ENCODE assay signal across 24 cellular contexts in genomic region chr11:113457784-113458183, GRCh38. TPM values are rescaled to one million over a fixed set of nuclear protein-coding genes. Genes with fewer than 3 reads are reported as not detected.
A peak's percentile ranks its signal among the peaks of the same experiment; 100 is the strongest.
DNase-seq lines count a peak whose midpoint lies in the region.
"Had no signal": no experiment of that assay in that cellular context is flagged by ENCODE, and none has a peak within 500 bp of the region (broad histone marks: within the 10 kb centered on the region; RNA-seq: fewer than 3 reads in every experiment).

No MANE protein-coding gene starts in this region.

- no peaks in the 10 kb centered on the region for H3K9me2 ChIP-seq in Karpas-422 (replicated peaks; ENCODE audit: insufficient read depth, low read length)

- peak overlapping the region; percentile 9 for H2BK5ac ChIP-seq in trophoblast cell (ENCODE audit: low read depth, low read length, poor library complexity)

- H3K18ac ChIP-seq in trophoblast cell (ENCODE audit: low read length), result no peak overlapping the region

- H3K4me3 ChIP-seq in trophoblast cell (ENCODE audit: low read depth, low read length), result no peak overlapping the region
- H3K4me3 ChIP-seq in Karpas-422 (ENCODE audit: low read length), result no peak overlapping the region
- H3K4me3 ChIP-seq: adrenal gland, gastrocnemius medialis, left ventricle myocardium inferior, right atrium auricular region, SK-N-MC, thoracic aorta had no signal

- H3K23ac ChIP-seq in trophoblast cell (ENCODE audit: low read length), result no peak overlapping the region

- no peaks in the 10 kb centered on the region for H3K9me3 ChIP-seq in trophoblast cell (ENCODE audit: insufficient read depth, low read depth, low read length)
- H3K9me3 ChIP-seq in Karpas-422 (ENCODE audit: low read length), result no peaks in the 10 kb centered on the region
- H3K9me3 ChIP-seq: adrenal gland, gastrocnemius medialis, left ventricle myocardium inferior, right atrium auricular region, thoracic aorta had no signal

- no CpG with 5 or more reads among the region's 2 CpGs for WGBS in trophoblast cell (ENCODE audit: extremely low coverage, insufficient coverage, insufficient read length)

- no peak overlapping the region for H3K14ac ChIP-seq in trophoblast cell (ENCODE audit: low read length)

- no peak overlapping the region for H3K9ac ChIP-seq in trophoblast cell (ENCODE audit: low read length)
- no peak overlapping the region for H3K9ac ChIP-seq in Karpas-422 (ENCODE audit: low read length)

- DNase-seq in DMS79 treated with DMSO at 0.1 percent for 48 hours (lab: John Stamatoyannopoulos, UW) (peak; percentile 33), DMS79 (lab: John Stamatoyannopoulos, UW) (no peak), NCI-H2171 (lab: John Stamatoyannopoulos, UW) (peak; percentile 47), caudate nucleus (lab: John Stamatoyannopoulos, UW) (no peak), trophoblast cell (peak in 1 of 2 donors; percentile 20), AG08396 (ENCODE audit: low spot score) (no peak), SHP77 treated with DMSO at 0.1 percent for 48 hours (lab: John Stamatoyannopoulos, UW) (no peak), Karpas-422 (no peak)
- DNase-seq: activated CD4-positive, alpha-beta T cell treated with anti-CD3 and anti-CD28 coated beads for 36 hours; activated CD8-positive, alpha-beta memory T cell treated with anti-CD3 and anti-CD28 coated beads, Interleukin-2, amount 10 ng/mL, durations not matched to agents 7 days and 5 days; dermis blood vessel endothelial cell; gastrocnemius medialis; left ventricle myocardium inferior; NCI-H774; stimulated activated CD4-positive, alpha-beta T cell treated with anti-CD3 and anti-CD28 coated beads, Interleukin-15, amount 100 ng/mL, for 24 hours had no signal

- no peaks in the 10 kb centered on the region for H3K27me3 ChIP-seq in trophoblast cell (ENCODE audit: insufficient read depth, low read length)
- H3K27me3 ChIP-seq in Karpas-422 (ENCODE audit: low read length), result no peaks in the 10 kb centered on the region
- H3K27me3 ChIP-seq: adrenal gland, gastrocnemius medialis, right atrium auricular region had no signal

- no peak overlapping the region for H2AK5ac ChIP-seq in trophoblast cell (ENCODE audit: low read length)

- H3K4me2 ChIP-seq in trophoblast cell (ENCODE audit: low read length) (no peak overlapping the region), Karpas-422 (ENCODE audit: low read depth, low read length, poor library complexity, severe bottlenecking) (no peak overlapping the region)

- no peaks in the 10 kb centered on the region for H4K20me1 ChIP-seq in Karpas-422 (ENCODE audit: insufficient read depth, low read depth, low read length)

- H3K79me2 ChIP-seq in trophoblast cell (ENCODE audit: control insufficient read depth, insufficient read depth, low read length, poor library complexity) (no peaks in the 10 kb centered on the region), Karpas-422 (ENCODE audit: low read length) (no peaks in the 10 kb centered on the region)

- no peak overlapping the region for H3K4ac ChIP-seq in trophoblast cell (ENCODE audit: low read depth, low read length)

- H2BK120ac ChIP-seq in trophoblast cell (ENCODE audit: insufficient read depth, low read length, poor library complexity), result no peak overlapping the region

- H3K79me1 ChIP-seq in trophoblast cell (ENCODE audit: low read length), result peaks cover 2% of the 10 kb centered on the region

- peak overlapping the region; percentile 18 for H2BK12ac ChIP-seq in trophoblast cell (ENCODE audit: low read length)

- no peak overlapping the region for H4K12ac ChIP-seq in trophoblast cell (ENCODE audit: low read depth, low read length)

- H2AFZ ChIP-seq in trophoblast cell (ENCODE audit: insufficient read depth, low read length, poor library complexity), result no peak overlapping the region
- H2AFZ ChIP-seq in Karpas-422 (ENCODE audit: low read length), result no peak overlapping the region

- H3K4me1 ChIP-seq in trophoblast cell (ENCODE audit: control insufficient read depth in 1 of 2, insufficient read depth in 2 of 2, low read length in 2 of 2) (peaks cover 0 to 4% of the 10 kb centered on the region in 2 experiments), Karpas-422 (ENCODE audit: low read length) (no peaks in the 10 kb centered on the region)
- H3K4me1 ChIP-seq: adrenal gland, gastrocnemius medialis, left ventricle myocardium inferior, right atrium auricular region had no signal

- H4K91ac ChIP-seq in trophoblast cell (ENCODE audit: low read depth, low read length), result no peak overlapping the region

- no peaks in the 10 kb centered on the region for H3K36me3 ChIP-seq in trophoblast cell (ENCODE audit: control insufficient read depth in 1 of 2, insufficient read depth in 2 of 2, low read length in 2 of 2)
- no peaks in the 10 kb centered on the region for H3K36me3 ChIP-seq in Karpas-422 (ENCODE audit: insufficient read depth, low read length)
- H3K36me3 ChIP-seq: adrenal gland, gastrocnemius medialis, left ventricle myocardium inferior, right atrium auricular region, thoracic aorta had no signal

- no peak overlapping the region for H4K8ac ChIP-seq in trophoblast cell (ENCODE audit: low read depth, low read length)

- peak overlapping the region; percentile 6 for H3K27ac ChIP-seq in caudate nucleus (ENCODE audit: low read depth, low read length)
- H3K27ac ChIP-seq in trophoblast cell (ENCODE audit: low read depth, low read length), result no peak overlapping the region
- H3K27ac ChIP-seq in Karpas-422 (ENCODE audit: low read length), result no peak overlapping the region
- H3K27ac ChIP-seq: 22Rv1, gastrocnemius medialis, HL-60, left ventricle myocardium inferior, right atrium auricular region, SK-N-MC, thoracic aorta had no signal

RNA-seq across cellular contexts. Expression of gene DRD2, which starts 17.4 kb away (rescaled TPM):
- 10.0 and 10.4 TPM in 2 replicates for polyA plus RNA-seq in trophoblast cell (2013)
- not detected in 2 replicates for total RNA-seq in Karpas-422 (2014; rRNA removed; shearing (Covaris generic); ENCODE audit: low replicate concordance)
- total RNA-seq: activated CD4-positive, alpha-beta T cell treated with anti-CD3 and anti-CD28 coated beads for 36 hours; bronchial epithelial cell; dermis blood vessel endothelial cell; epithelial cell of proximal tubule; left ventricle myocardium inferior; right atrium auricular region; thoracic aorta had no signal
- polyA plus RNA-seq: BJ had no signal

Comparison
In these comparisons a context has a peak if more than half of its experiments do, and no peak if none do; other contexts are left out.
1. DNase-seq: peak in DMS79 treated with DMSO at 0.1 percent for 48 hours (single experiment) and NCI-H2171 (single experiment); none in DMS79 (single experiment), caudate nucleus (0 of 61), AG08396 (single experiment), SHP77 treated with DMSO at 0.1 percent for 48 hours (single experiment) and Karpas-422 (single experiment).